Comparison of ENCODE assay signal across 23 cellular contexts in genomic region chr5:107539726-107540330, GRCh38.
DNase-seq lines count a peak whose midpoint lies in the region; ATAC-seq and TF ChIP-seq lines count a peak whose summit lies in the region.
"Had no signal": no experiment of that assay in that cellular context is flagged by ENCODE, and none has a peak within 500 bp of the region (broad histone marks: within the 10 kb centered on the region; RNA-seq: fewer than 3 reads in every experiment).

No MANE protein-coding gene starts in this region.

- peaks cover 4% of the 10 kb centered on the region for H3K79me1 ChIP-seq in neuronal stem cell (ENCODE audit: low read depth, low read length)

- no peak for TF ChIP-seq POLR2A in HCT116 (IDR thresholded peaks at IDR 0.05; ENCODE audit: borderline replicate concordance, extremely low read depth, insufficient read depth, insufficient read length)

- POLR2A ChIA-PET in HCT116 (lab: Charles Lee), result no interaction called here
- POLR2A ChIA-PET in WTC11 (lab: Charles Lee), result no interaction called here

- no peaks in the 10 kb centered on the region for H3K79me2 ChIP-seq in HCT116 (ENCODE audit: insufficient read depth, low read length)

- H3K9me3 ChIP-seq in HCT116 (ENCODE audit: control insufficient read depth in 1 of 2, insufficient read depth in 1 of 2, low read depth in 1 of 2, low read length in 2 of 2), result no peaks in the 10 kb centered on the region
- no peaks in the 10 kb centered on the region for H3K9me3 ChIP-seq in neuronal stem cell (replicated peaks in 1 of 2; ENCODE audit: control insufficient read depth in 2 of 2, insufficient read depth in 1 of 2, low read depth in 1 of 2, low read length in 2 of 2)
- H3K9me3 ChIP-seq in mucosa of descending colon, result no peaks in the 10 kb centered on the region
- H3K9me3 ChIP-seq: neutrophil, SK-N-SH, testis had no signal

- RAD21 ChIA-PET in HCT116 (lab: Charles Lee; ENCODE audit: low non-redundant PET in 1 of 2, low total read pairs in 2 of 2, uncharacterized antibody in 2 of 2, unreplicated experiment in 2 of 2), result no interaction called here

- no peak overlapping the region for H3K27ac Mint-ChIP-seq in WTC11
- peak overlapping the region in 1 of 2 donors; percentile 80 for H3K27ac Mint-ChIP-seq in natural killer cell
- H3K27ac Mint-ChIP-seq: activated CD4-positive, alpha-beta memory T cell treated with anti-CD3 and anti-CD28 coated beads, Interleukin-2, amount 10 ng/mL, durations not matched to agents 7 days and 5 days; CD4-positive, CD25-positive, alpha-beta regulatory T cell; stimulated activated naive B cell treated with anti-CD40 and anti-IgM and Interleukin-4, amounts not matched to agents 10 μg/mL and 1 μg/mL and 100 μg/mL, for 72 hours had no signal

- H3K27ac ChIP-seq in HCT116 (ENCODE audit: low read depth, low read length), result no peak overlapping the region
- H3K27ac ChIP-seq in neuronal stem cell (replicated peaks; ENCODE audit: low read length), result no peak overlapping the region
- H3K27ac ChIP-seq: HL-60, neutrophil, testis had no signal

- H3K4me3 ChIP-seq in HCT116 (replicated peaks in 1 of 2; ENCODE audit: low read depth in 1 of 2, low read length in 2 of 2) (no peak overlapping the region), neuronal stem cell (ENCODE audit: low read length in 2 of 2) (no peak overlapping the region), mucosa of descending colon (no peak overlapping the region)
- H3K4me3 ChIP-seq: testis had no signal

- H3K27me3 Mint-ChIP-seq in WTC11 (ENCODE audit: low read depth), result peaks cover 27% of the 10 kb centered on the region
- peaks cover 0 to 3% of the 10 kb centered on the region in 2 donors for H3K27me3 Mint-ChIP-seq in natural killer cell (ENCODE audit: low read depth in 2 of 2)
- H3K27me3 Mint-ChIP-seq: CD4-positive, CD25-positive, alpha-beta regulatory T cell had no signal

- H3K9ac ChIP-seq in HCT116 (ENCODE audit: low read length) (no peak overlapping the region), neuronal stem cell (ENCODE audit: low read depth, low read length, poor library complexity) (no peak overlapping the region)
- H3K9ac ChIP-seq: SK-N-SH had no signal

- no TSS peak for BruUV-seq in HCT116 (replicated peaks; lab: Mats Ljungman, UMichigan)

- peak; percentile 71 for DNase-seq in DMS 273 (lab: John Stamatoyannopoulos, UW; ENCODE audit: unreplicated experiment)
- no peak for DNase-seq in HCT116 (ENCODE audit: low read depth, low spot score)
- no peak for DNase-seq in WTC11 (ENCODE audit: low spot score)
- DNase-seq in natural killer cell, result no peak
- DNase-seq in neuronal stem cell (ENCODE audit: low spot score), result no peak
- DNase-seq in mucosa of descending colon, result no peak
- no peak for DNase-seq in AG08395 (ENCODE audit: low spot score)
- DNase-seq: activated CD4-positive, alpha-beta memory T cell treated with anti-CD3 and anti-CD28 coated beads, Interleukin-2, amount 10 ng/mL, durations not matched to agents 7 days and 5 days; activated CD4-positive, CD25-positive, alpha-beta regulatory T cell; activated effector memory CD4-positive, alpha-beta T cell treated with anti-CD3 and anti-CD28 coated beads, Interleukin-2, amount 50 U/mL, for 16 hours; activated T-cell treated with anti-CD3 and anti-CD28 coated beads for 4 hours; CD4-positive, CD25-positive, alpha-beta regulatory T cell; GDM1; NCI-H2081 treated with DMSO at 0.1 percent for 48 hours; small intestine; stimulated activated naive B cell treated with anti-CD40 and anti-IgM and Interleukin-4, amounts not matched to agents 10 μg/mL and 1 μg/mL and 100 μg/mL, for 72 hours; testis had no signal

- no peaks in the 10 kb centered on the region for H3K36me3 ChIP-seq in HCT116 (ENCODE audit: control insufficient read depth in 1 of 2, insufficient read depth in 2 of 2, low read length in 2 of 2)
- no peaks in the 10 kb centered on the region for H3K36me3 ChIP-seq in neuronal stem cell (replicated peaks in 1 of 2; ENCODE audit: control insufficient read depth in 2 of 2, insufficient read depth in 2 of 2, low read length in 2 of 2)
- H3K36me3 ChIP-seq in mucosa of descending colon (ENCODE audit: low read depth), result no peaks in the 10 kb centered on the region
- H3K36me3 ChIP-seq: neutrophil had no signal

- intact Hi-C loops in HCT116 (cut with micrococcal nuclease), result no loop called here
- intact Hi-C loops in natural killer cell (cut with micrococcal nuclease), result no loop called here
- intact Hi-C loops in mucosa of descending colon (cut with DNase I, micrococcal nuclease), result no loop called here

- no peak overlapping the region for H2BK12ac ChIP-seq in neuronal stem cell (ENCODE audit: low read length)

- H3K23ac ChIP-seq in neuronal stem cell (ENCODE audit: low read depth, low read length, poor library complexity), result no peak overlapping the region

- H3K9me3 Mint-ChIP-seq in WTC11 (no peaks in the 10 kb centered on the region), natural killer cell (no peaks in the 10 kb centered on the region)
- H3K9me3 Mint-ChIP-seq: activated CD4-positive, alpha-beta memory T cell treated with anti-CD3 and anti-CD28 coated beads, Interleukin-2, amount 10 ng/mL, durations not matched to agents 7 days and 5 days; stimulated activated naive B cell treated with anti-CD40 and anti-IgM and Interleukin-4, amounts not matched to agents 10 μg/mL and 1 μg/mL and 100 μg/mL, for 72 hours had no signal

- H2AFZ ChIP-seq in HCT116 (ENCODE audit: low read depth, low read length, poor library complexity, severe bottlenecking) (no peak overlapping the region), neuronal stem cell (ENCODE audit: low read length) (no peak overlapping the region)

- CTCF ChIA-PET in HCT116 (lab: Charles Lee) (interaction anchor here (1.7 kb wide), 1 partner anchor 32 kb away, joined by 7 read pairs; no protein-coding TSS in a partner anchor), WTC11 (lab: Charles Lee) (interaction anchor here (1.5 to 2.9 kb wide), 2 partner anchors 10 to 32 kb away, joined by 4 to 12 read pairs; no protein-coding TSS in a partner anchor)

- H2BK120ac ChIP-seq in neuronal stem cell (ENCODE audit: low read depth, low read length), result no peak overlapping the region

- H3K4me3 Mint-ChIP-seq in WTC11, result no peak overlapping the region
- H3K4me3 Mint-ChIP-seq in natural killer cell, result no peak overlapping the region
- H3K4me3 Mint-ChIP-seq: activated CD4-positive, alpha-beta memory T cell treated with anti-CD3 and anti-CD28 coated beads, Interleukin-2, amount 10 ng/mL, durations not matched to agents 7 days and 5 days; CD4-positive, CD25-positive, alpha-beta regulatory T cell; stimulated activated naive B cell treated with anti-CD40 and anti-IgM and Interleukin-4, amounts not matched to agents 10 μg/mL and 1 μg/mL and 100 μg/mL, for 72 hours had no signal

- H3K27me3 ChIP-seq in HCT116 (ENCODE audit: insufficient read depth, low read length), result peaks cover 8% of the 10 kb centered on the region; the same call in 1 of the 2 replicates
- H3K27me3 ChIP-seq in neuronal stem cell (ENCODE audit: control insufficient read depth in 3 of 3, insufficient read depth in 3 of 3, low read depth in 1 of 3, low read length in 3 of 3), result no peaks in the 10 kb centered on the region
- H3K27me3 ChIP-seq: testis had no signal

- no peaks in the 10 kb centered on the region for H4K20me1 ChIP-seq in HCT116 (ENCODE audit: insufficient read depth)

- ATAC-seq in HCT116 (no peak), WTC11 (peak; percentile 24; the same call in 1 of the 2 replicates), natural killer cell (peak in 2 of 3 donors; percentile 47 to 62), mucosa of descending colon (no peak), HG02763 (IDR thresholded peaks at IDR 0.05; ENCODE audit: unreplicated experiment) (no peak)
- ATAC-seq: HepG2; left lobe of liver; stimulated activated naive B cell treated with anti-CD40 and anti-IgM and Interleukin-4, amounts not matched to agents 10 μg/mL and 1 μg/mL and 100 μg/mL, for 72 hours had no signal

- TF ChIP-seq CTCF in HCT116 (IDR thresholded peaks at IDR 0.05 in 2 of 3, conservative IDR thresholded peaks at IDR 0.05 in 1 of 3; ENCODE audit: borderline replicate concordance in 1 of 3, insufficient read depth in 1 of 3, low read depth in 2 of 3, low read length in 2 of 3) (no peak), WTC11 (IDR thresholded peaks at IDR 0.05) (no peak), natural killer cell (IDR thresholded peaks at IDR 0.05) (no peak), mucosa of descending colon (IDR thresholded peaks at IDR 0.05) (no peak)

- no peak overlapping the region for H3K4ac ChIP-seq in neuronal stem cell (ENCODE audit: low read length)

- no peak overlapping the region for H3K14ac ChIP-seq in neuronal stem cell (ENCODE audit: low read length)

- H3K4me2 ChIP-seq in HCT116 (ENCODE audit: low read length) (no peak overlapping the region), neuronal stem cell (ENCODE audit: insufficient read depth, low read length, poor library complexity, severe bottlenecking) (no peak overlapping the region)
- H3K4me2 ChIP-seq: SK-N-SH had no signal

- no peak overlapping the region for H2AK5ac ChIP-seq in neuronal stem cell (ENCODE audit: low read depth, low read length)

- no CpG with 5 or more reads among the region's 4 CpGs for WGBS in neuronal stem cell (ENCODE audit: extremely low coverage in 2 of 2, insufficient read length in 2 of 2, insufficient replicate concordance in 1 of 2), 2 donors

- H2BK5ac ChIP-seq in neuronal stem cell (ENCODE audit: low read length), result no peak overlapping the region

- no peaks in the 10 kb centered on the region for H3K9me2 ChIP-seq in HCT116 (ENCODE audit: insufficient read depth)
- H3K9me2 ChIP-seq: SK-N-SH had no signal

- H3K4me1 ChIP-seq in HCT116 (ENCODE audit: control insufficient read depth in 1 of 2, insufficient read depth in 2 of 2, low read length in 2 of 2), result peaks cover 10 to 14% of the 10 kb centered on the region in 2 experiments; a peak in 3 of 4 replicates
- H3K4me1 ChIP-seq in neuronal stem cell (ENCODE audit: control insufficient read depth in 2 of 2, insufficient read depth in 1 of 2, low read depth in 1 of 2, low read length in 2 of 2), result peaks cover 14 to 52% of the 10 kb centered on the region in 2 donors
- H3K4me1 ChIP-seq in mucosa of descending colon (ENCODE audit: low read depth), result no peaks in the 10 kb centered on the region

- peaks cover 47% of the 10 kb centered on the region for H3K4me1 Mint-ChIP-seq in WTC11
- peaks cover 23 to 40% of the 10 kb centered on the region in 2 donors for H3K4me1 Mint-ChIP-seq in natural killer cell
- H3K4me1 Mint-ChIP-seq: CD4-positive, CD25-positive, alpha-beta regulatory T cell; stimulated activated naive B cell treated with anti-CD40 and anti-IgM and Interleukin-4, amounts not matched to agents 10 μg/mL and 1 μg/mL and 100 μg/mL, for 72 hours had no signal

- no peak overlapping the region for H2BK15ac ChIP-seq in neuronal stem cell (ENCODE audit: low read length)

- no peak overlapping the region for H4K91ac ChIP-seq in neuronal stem cell (ENCODE audit: low read depth, low read length, poor library complexity)

- H3K36me3 Mint-ChIP-seq in WTC11, result no peaks in the 10 kb centered on the region
- H3K36me3 Mint-ChIP-seq in natural killer cell, result no peaks in the 10 kb centered on the region
- H3K36me3 Mint-ChIP-seq: CD4-positive, CD25-positive, alpha-beta regulatory T cell; stimulated activated naive B cell treated with anti-CD40 and anti-IgM and Interleukin-4, amounts not matched to agents 10 μg/mL and 1 μg/mL and 100 μg/mL, for 72 hours had no signal

- H3K18ac ChIP-seq in neuronal stem cell (ENCODE audit: low read length), result no peak overlapping the region

- TF ChIP-seq RAD21 in HCT116 (IDR thresholded peaks at IDR 0.05; ENCODE audit: low read depth), result peak; percentile 29; the same call in 1 of the 2 replicates

- H4K8ac ChIP-seq in neuronal stem cell (ENCODE audit: low read depth, low read length), result no peak overlapping the region

Comparison
In these comparisons a context has a peak if more than half of its experiments do, and no peak if none do; other contexts are left out.
1. ATAC-seq: peak in WTC11 (single experiment) and natural killer cell (2 of 3); none in HCT116 (single experiment), mucosa of descending colon (single experiment) and HG02763 (single experiment).